In the genomic region with DNA sequence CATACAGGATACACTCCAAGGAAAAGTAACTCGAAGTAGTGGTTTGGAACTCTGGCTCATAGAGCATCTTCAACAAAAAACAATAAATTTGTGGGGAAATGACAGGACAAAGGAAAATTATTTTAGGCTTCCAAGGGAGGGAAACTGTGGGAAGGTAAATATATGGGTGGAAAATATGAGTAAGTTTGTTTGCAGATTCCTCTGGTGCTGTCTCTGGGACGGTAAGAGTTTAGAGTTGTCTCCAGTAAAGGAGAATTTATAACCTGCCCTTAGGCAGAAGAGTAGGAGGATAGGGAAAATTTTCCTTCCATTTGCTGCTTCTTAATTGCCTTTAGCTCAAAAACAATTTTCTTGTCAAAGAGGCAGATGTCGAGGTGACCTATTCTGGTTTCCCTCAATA, we compare ENCODE assay signal across 23 cellular contexts. TPM values are rescaled to one million over a fixed set of nuclear protein-coding genes. Genes with fewer than 3 reads are reported as not detected.
"Had no signal": no experiment of that assay in that cellular context is flagged by ENCODE, and none has a peak within 500 bp of the region (broad histone marks: within the 10 kb centered on the region; RNA-seq: fewer than 3 reads in every experiment).

No MANE protein-coding gene starts in this region.

- H2AFZ ChIP-seq: hepatocyte had no signal

- H3K4me3 Mint-ChIP-seq: naive thymus-derived CD4-positive, alpha-beta T cell; stimulated activated naive B cell treated with anti-CD40 and anti-IgM and Interleukin-4, amounts not matched to agents 10 μg/mL and 1 μg/mL and 100 μg/mL, for 72 hours; stimulated activated naive CD8-positive, alpha-beta T cell treated with anti-CD3 and anti-CD28 coated beads, Interleukin-15, amount 100 ng/mL, for 72 hours had no signal

- H3K4me2 ChIP-seq: hepatocyte had no signal

- H3K36me3 ChIP-seq: colonic mucosa, neutrophil, thoracic aorta had no signal

- H3K9me3 Mint-ChIP-seq: stimulated activated naive B cell treated with anti-CD40 and anti-IgM and Interleukin-4, amounts not matched to agents 10 μg/mL and 1 μg/mL and 100 μg/mL, for 72 hours had no signal

- H3K27me3 Mint-ChIP-seq: stimulated activated naive CD8-positive, alpha-beta T cell treated with anti-CD3 and anti-CD28 coated beads, Interleukin-15, amount 100 ng/mL, for 72 hours had no signal

- H3K27ac Mint-ChIP-seq: naive thymus-derived CD4-positive, alpha-beta T cell; stimulated activated naive B cell treated with anti-CD40 and anti-IgM and Interleukin-4, amounts not matched to agents 10 μg/mL and 1 μg/mL and 100 μg/mL, for 72 hours; stimulated activated naive CD8-positive, alpha-beta T cell treated with anti-CD3 and anti-CD28 coated beads, Interleukin-15, amount 100 ng/mL, for 72 hours had no signal

- H3K4me1 Mint-ChIP-seq: naive thymus-derived CD4-positive, alpha-beta T cell; stimulated activated naive CD8-positive, alpha-beta T cell treated with anti-CD3 and anti-CD28 coated beads, Interleukin-15, amount 100 ng/mL, for 72 hours had no signal

- H3K36me3 Mint-ChIP-seq: naive thymus-derived CD4-positive, alpha-beta T cell; stimulated activated naive B cell treated with anti-CD40 and anti-IgM and Interleukin-4, amounts not matched to agents 10 μg/mL and 1 μg/mL and 100 μg/mL, for 72 hours had no signal

- H3K4me3 ChIP-seq: colonic mucosa, hepatocyte, lung, psoas muscle, thoracic aorta, transverse colon had no signal

- H3K27me3 ChIP-seq: colonic mucosa, hepatocyte, neutrophil, transverse colon had no signal

- H3K9me3 ChIP-seq: colonic mucosa, neutrophil, psoas muscle, thoracic aorta, transverse colon had no signal

- H3K27ac ChIP-seq: colonic mucosa, hepatocyte, neutrophil, psoas muscle, thoracic aorta, transverse colon had no signal

- H3K79me2 ChIP-seq: hepatocyte had no signal

- H3K4me1 ChIP-seq: colonic mucosa, psoas muscle had no signal

- DNase-seq: colonic mucosa; dermis blood vessel endothelial cell; erythroblast; foreskin melanocyte; head of caudate nucleus; kidney; left cardiac atrium; left ventricle myocardium superior; mesendoderm; naive thymus-derived CD4-positive, alpha-beta T cell; psoas muscle; retina; stimulated activated CD4-positive, alpha-beta T cell treated with anti-CD3 and anti-CD28 coated beads, Interleukin-2, amount 100 ng/mL, for 24 hours; stimulated activated CD4-positive, alpha-beta T cell treated with anti-CD3 and anti-CD28 coated beads, Interleukin-4, amount 100 ng/mL, for 4 hours; stimulated activated naive B cell treated with anti-CD40 and anti-IgM and Interleukin-4, amounts not matched to agents 10 μg/mL and 1 μg/mL and 100 μg/mL, for 72 hours; stimulated activated naive CD8-positive, alpha-beta T cell treated with anti-CD3 and anti-CD28 coated beads, Interleukin-15, amount 100 ng/mL, for 72 hours; transverse colon had no signal

- ATAC-seq: left cardiac atrium; left ventricle myocardium superior; naive thymus-derived CD4-positive, alpha-beta T cell; psoas muscle; sciatic nerve; stimulated activated naive B cell treated with anti-CD40 and anti-IgM and Interleukin-4, amounts not matched to agents 10 μg/mL and 1 μg/mL and 100 μg/mL, for 72 hours; stimulated activated naive CD8-positive, alpha-beta T cell treated with anti-CD3 and anti-CD28 coated beads, Interleukin-15, amount 100 ng/mL, for 72 hours had no signal

RNA-seq across cellular contexts. Expression of gene HNMT, which starts 19.3 kb away (rescaled TPM):
- polyA plus RNA-seq: naive thymus-derived CD4-positive, alpha-beta T cell; neural cell had no signal
